13 cellular contexts compared by ENCODE assay signal in the genomic region with DNA sequence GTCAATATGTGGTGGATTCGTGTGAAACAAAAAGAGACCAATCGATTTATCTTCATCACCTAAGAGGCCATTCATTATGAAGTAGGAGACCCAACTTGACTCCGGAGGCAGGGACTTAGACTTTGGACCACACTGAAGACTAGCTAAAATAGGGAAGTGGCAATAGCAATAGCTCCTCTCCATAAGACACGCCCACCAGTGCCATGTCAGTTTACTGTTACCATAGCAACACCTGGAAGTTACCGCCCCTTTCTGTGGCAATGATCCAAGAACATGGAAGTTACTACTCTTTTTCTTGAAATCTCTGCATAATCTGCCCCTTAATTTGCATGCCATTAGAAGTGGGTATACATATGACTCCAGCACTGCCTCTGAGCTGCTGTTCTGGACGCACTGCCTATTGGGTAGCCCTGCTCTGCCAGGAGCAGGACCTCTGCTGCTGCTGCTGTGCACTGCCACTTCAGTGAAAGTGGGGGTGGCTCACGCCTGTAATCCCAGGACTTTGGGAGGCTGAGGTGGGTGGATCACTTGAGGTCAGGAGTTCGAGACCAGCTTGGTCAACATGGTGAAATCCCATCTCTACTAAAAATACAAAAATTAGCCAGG.
A peak's percentile ranks its signal among the peaks of the same experiment; 100 is the strongest.
DNase-seq lines count a peak whose midpoint lies in the region; ATAC-seq, FAIRE-seq and TF ChIP-seq lines count a peak whose summit lies in the region.
"Had no signal": no experiment of that assay in that cellular context is flagged by ENCODE, and none has a peak within 500 bp of the region (broad histone marks: within the 10 kb centered on the region; RNA-seq: fewer than 3 reads in every experiment).

No MANE protein-coding gene starts in this region.

- no peaks in the 10 kb centered on the region for H3K79me1 ChIP-seq in trophoblast cell (ENCODE audit: low read length)

- dilution Hi-C loops in mammary epithelial cell (cut with HindIII; ENCODE audit: low sequenced_read_pairs) = no loop called here

- no peak overlapping the region for H2BK12ac ChIP-seq in trophoblast cell (ENCODE audit: low read length)

- H3K27me3 ChIP-seq in mammary epithelial cell (ENCODE audit: insufficient read depth, low read length) (no peaks in the 10 kb centered on the region), pancreas (peaks cover 0 to 3% (median 0%) of the 10 kb centered on the region in 4 donors), trophoblast cell (ENCODE audit: insufficient read depth, low read length) (no peaks in the 10 kb centered on the region)
- H3K27me3 ChIP-seq: ascending aorta had no signal

- H2BK5ac ChIP-seq in trophoblast cell (ENCODE audit: low read depth, low read length, poor library complexity) = no peak overlapping the region

- CTCF ChIA-PET in mammary epithelial cell (lab: Charles Lee; ENCODE audit: low non-redundant PET) = interaction anchor here (0.9 kb wide), 1 partner anchor 430 kb away, joined by 7 read pairs; no protein-coding TSS in a partner anchor

- no peak overlapping the region for H2AK5ac ChIP-seq in trophoblast cell (ENCODE audit: low read length)

- H3K23ac ChIP-seq in trophoblast cell (ENCODE audit: low read length) = no peak overlapping the region

- in situ Hi-C loops in mammary epithelial cell (cut with MboI; ENCODE audit: low sequenced_read_pairs in 2 of 2) = no loop called here

- H3K4me1 ChIP-seq in mammary epithelial cell (ENCODE audit: insufficient read depth, low read length) = peaks cover 8% of the 10 kb centered on the region
- H3K4me1 ChIP-seq in pancreas = no peaks in the 10 kb centered on the region
- no peaks in the 10 kb centered on the region for H3K4me1 ChIP-seq in trophoblast cell (ENCODE audit: control insufficient read depth in 1 of 2, insufficient read depth in 2 of 2, low read length in 2 of 2)
- H3K4me1 ChIP-seq: ascending aorta had no signal

- H4K91ac ChIP-seq in trophoblast cell (ENCODE audit: low read depth, low read length) = no peak overlapping the region

- H3K27ac ChIP-seq in mammary epithelial cell (ENCODE audit: insufficient read depth, low read depth, low read length) (no peak overlapping the region), pancreas (no peak overlapping the region), trophoblast cell (ENCODE audit: low read depth, low read length) (no peak overlapping the region)
- H3K27ac ChIP-seq: ascending aorta, epithelial cell of prostate had no signal

- no peaks in the 10 kb centered on the region for H3K9me3 ChIP-seq in mammary epithelial cell (replicated peaks; ENCODE audit: insufficient read depth, low read length)
- H3K9me3 ChIP-seq in pancreas = no peaks in the 10 kb centered on the region
- H3K9me3 ChIP-seq in trophoblast cell (ENCODE audit: insufficient read depth, low read depth, low read length) = no peaks in the 10 kb centered on the region
- H3K9me3 ChIP-seq: ascending aorta had no signal

- H3K4me3 ChIP-seq in mammary epithelial cell (replicated peaks in 1 of 3; ENCODE audit: insufficient read depth in 1 of 3, low read depth in 2 of 3, low read length in 3 of 3) (no peak overlapping the region), pancreas (peak overlapping the region in 1 of 4 donors; percentile 8), trophoblast cell (ENCODE audit: low read depth, low read length) (no peak overlapping the region)

- no peak overlapping the region for H4K12ac ChIP-seq in trophoblast cell (ENCODE audit: low read depth, low read length)

- TF ChIP-seq CTCF in mammary epithelial cell (conservative IDR thresholded peaks at IDR 0.05 in 1 of 2, IDR thresholded peaks at IDR 0.05 in 1 of 2; ENCODE audit: extremely low read depth in 1 of 2, insufficient read depth in 1 of 2, low read depth in 1 of 2, low read length in 2 of 2) (no peak), pancreas (IDR thresholded peaks at IDR 0.05) (no peak)

- no peak overlapping the region for H3K18ac ChIP-seq in trophoblast cell (ENCODE audit: low read length)

- H2AFZ ChIP-seq in mammary epithelial cell (ENCODE audit: low read depth, low read length) (no peak overlapping the region), trophoblast cell (ENCODE audit: insufficient read depth, low read length, poor library complexity) (no peak overlapping the region)

- H3K4me2 ChIP-seq in mammary epithelial cell (ENCODE audit: insufficient read depth, low read depth, low read length) (no peak overlapping the region), trophoblast cell (ENCODE audit: low read length) (no peak overlapping the region)

- DNase-seq in NCI-H345 (lab: John Stamatoyannopoulos, UW) = peak; percentile 19
- DNase-seq in NCI-H345 treated with DMSO at 0.1 percent for 48 hours (lab: John Stamatoyannopoulos, UW; ENCODE audit: unreplicated experiment) = no peak
- peak; percentile 65 for DNase-seq in NCI-H748 (lab: John Stamatoyannopoulos, UW; ENCODE audit: unreplicated experiment)
- peak; percentile 8 for DNase-seq in mammary epithelial cell
- DNase-seq in pancreas = peak in 4 of 6 donors; percentile 18 to 49 (median 41)
- no peak for DNase-seq in AML-193 (lab: John Stamatoyannopoulos, UW)
- no peak for DNase-seq in Right ventricle myocardium superior
- no peak for DNase-seq in trophoblast cell
- DNase-seq: GF-D8; naive thymus-derived CD4-positive, alpha-beta T cell had no signal

- H4K8ac ChIP-seq in trophoblast cell (ENCODE audit: low read depth, low read length) = no peak overlapping the region

- no peaks in the 10 kb centered on the region for H3K36me3 ChIP-seq in mammary epithelial cell (ENCODE audit: insufficient read depth, low read length)
- H3K36me3 ChIP-seq in pancreas = no peaks in the 10 kb centered on the region
- H3K36me3 ChIP-seq in trophoblast cell (ENCODE audit: control insufficient read depth in 1 of 2, insufficient read depth in 2 of 2, low read length in 2 of 2) = no peaks in the 10 kb centered on the region
- H3K36me3 ChIP-seq: ascending aorta had no signal

- no peaks in the 10 kb centered on the region for H4K20me1 ChIP-seq in mammary epithelial cell (ENCODE audit: insufficient read depth, low read length)

- H3K14ac ChIP-seq in trophoblast cell (ENCODE audit: low read length) = no peak overlapping the region

- no peak overlapping the region for H3K4ac ChIP-seq in trophoblast cell (ENCODE audit: low read depth, low read length)

- H3K9ac ChIP-seq in mammary epithelial cell (ENCODE audit: insufficient read depth, low read length) = no peak overlapping the region
- H3K9ac ChIP-seq in trophoblast cell (ENCODE audit: low read length) = no peak overlapping the region

- 83% methylated on average over 7 of the region's 8 CpGs for WGBS in mammary epithelial cell (ENCODE audit: low coverage, missing lambda C conversion rate)
- WGBS in pancreas, 2 donors = 58 to 79% methylated on average over 8 of the region's 8 CpGs
- WGBS in trophoblast cell (ENCODE audit: extremely low coverage, insufficient coverage, insufficient read length) = no CpG with 5 or more reads among the region's 8 CpGs

- intact Hi-C loops in mammary epithelial cell (cut with micrococcal nuclease) = no loop called here
- intact Hi-C loops in pancreas (cut with DNase I) = no loop called here
- intact Hi-C loops in Right ventricle myocardium superior (cut with DNase I) = no loop called here

- no peak for FAIRE-seq in pancreas (lab: Jason Lieb, UNC)
- FAIRE-seq: islet of Langerhans had no signal

- BruUV-seq in mammary epithelial cell (replicated peaks; lab: Mats Ljungman, UMichigan) = no TSS peak

- ATAC-seq in pancreas = peak; percentile 46 to 74 (median 72)
- ATAC-seq in Right ventricle myocardium superior (ENCODE audit: poor library complexity) = no peak
- ATAC-seq: naive thymus-derived CD4-positive, alpha-beta T cell had no signal

- no peak overlapping the region for H2BK120ac ChIP-seq in trophoblast cell (ENCODE audit: insufficient read depth, low read length, poor library complexity)

- H3K79me2 ChIP-seq in mammary epithelial cell (ENCODE audit: insufficient read depth, low read length) = no peaks in the 10 kb centered on the region
- H3K79me2 ChIP-seq in trophoblast cell (ENCODE audit: control insufficient read depth, insufficient read depth, low read length, poor library complexity) = no peaks in the 10 kb centered on the region

Comparison
In these comparisons a context has a peak if more than half of its experiments do, and no peak if none do; other contexts are left out.
1. DNase-seq: peak in NCI-H345 (single experiment), NCI-H748 (single experiment), mammary epithelial cell (single experiment) and pancreas (4 of 6); none in NCI-H345 treated with DMSO at 0.1 percent for 48 hours (single experiment), AML-193 (0 of 2), Right ventricle myocardium superior (single experiment) and trophoblast cell (0 of 2).